ENCODE assay signal across 29 cellular contexts in the genomic region with DNA sequence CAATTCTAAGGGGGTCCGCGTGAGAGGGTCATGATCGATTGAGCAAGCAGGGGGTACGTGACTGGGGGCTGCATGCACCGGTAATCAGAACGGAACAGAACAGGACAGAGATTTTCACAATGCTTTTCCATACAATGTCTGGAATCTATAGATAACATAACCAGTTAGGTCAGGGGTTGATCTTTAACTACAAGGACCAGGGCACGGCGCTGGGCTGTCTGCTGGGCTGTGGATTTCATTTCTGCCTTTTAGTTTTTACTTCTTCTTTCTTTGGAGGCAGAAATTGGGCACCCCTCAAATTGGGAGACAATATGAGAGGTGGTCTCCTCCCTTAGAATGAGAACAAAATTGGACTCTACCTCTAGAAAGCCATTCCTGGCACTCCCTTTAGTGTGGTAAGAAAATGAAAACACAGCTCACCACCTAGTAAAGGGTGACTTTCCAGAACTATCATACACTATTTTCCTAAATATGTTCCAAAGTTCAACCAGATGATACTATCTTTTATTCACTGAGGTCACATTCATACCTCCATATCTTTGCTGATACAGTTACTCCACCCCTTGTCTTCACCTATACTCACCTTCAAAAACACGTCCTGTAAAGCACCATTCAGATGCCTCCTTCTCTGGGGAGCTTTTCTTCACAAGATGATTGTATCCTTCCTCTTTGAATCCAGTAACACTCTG.
"Had no signal": no experiment of that assay in that cellular context is flagged by ENCODE, and none has a peak within 500 bp of the region (broad histone marks: within the 10 kb centered on the region; RNA-seq: fewer than 3 reads in every experiment).

No MANE protein-coding gene starts in this region.

- H3K9me3 Mint-ChIP-seq: neural crest cell had no signal

- H3K4me1 ChIP-seq: left lung, lower lobe of right lung, pancreas, psoas muscle, sigmoid colon, tibial nerve had no signal

- H3K27me3 ChIP-seq: left lung, pancreas, sigmoid colon, tibial nerve had no signal

- H3K4me3 Mint-ChIP-seq: activated B cell treated with CpG ODN at 0.5 μM for 24 hours; activated CD8-positive, alpha-beta memory T cell treated with anti-CD3 and anti-CD28 coated beads, Interleukin-2, amount 10 ng/mL, durations not matched to agents 7 days and 5 days; activated CD8-positive, alpha-beta T cell treated with anti-CD3 and anti-CD28 coated beads, Interleukin-2, amount 10 ng/mL, durations not matched to agents 7 days and 5 days; activated naive CD4-positive, alpha-beta T cell treated with anti-CD3 and anti-CD28 coated beads, Interleukin-2, amount 50 U/mL, for 24 hours; activated naive CD8-positive, alpha-beta T cell treated with anti-CD3 and anti-CD28 coated beads, Interleukin-2, amount 50 U/mL, for 24 hours; naive B cell; neural crest cell had no signal

- H3K27ac ChIP-seq: left lung, lower lobe of right lung, pancreas, psoas muscle, sigmoid colon, tibial nerve had no signal

- FAIRE-seq: pancreas, small intestine, urothelium cell line had no signal

- ATAC-seq: activated CD8-positive, alpha-beta memory T cell treated with anti-CD3 and anti-CD28 coated beads, Interleukin-2, amount 10 ng/mL, durations not matched to agents 7 days and 5 days; activated CD8-positive, alpha-beta T cell treated with anti-CD3 and anti-CD28 coated beads, Interleukin-2, amount 10 ng/mL, durations not matched to agents 7 days and 5 days; activated naive CD8-positive, alpha-beta T cell treated with anti-CD3 and anti-CD28 coated beads, Interleukin-2, amount 50 U/mL, for 24 hours; esophagus mucosa; left lung; lower lobe of right lung; pancreas; psoas muscle had no signal

- H3K27me3 Mint-ChIP-seq: activated B cell treated with CpG ODN at 0.5 μM for 24 hours; activated CD8-positive, alpha-beta memory T cell treated with anti-CD3 and anti-CD28 coated beads, Interleukin-2, amount 10 ng/mL, durations not matched to agents 7 days and 5 days; activated naive CD4-positive, alpha-beta T cell treated with anti-CD3 and anti-CD28 coated beads, Interleukin-2, amount 50 U/mL, for 24 hours; activated naive CD8-positive, alpha-beta T cell treated with anti-CD3 and anti-CD28 coated beads, Interleukin-2, amount 50 U/mL, for 24 hours; naive B cell had no signal

- H3K36me3 ChIP-seq: left lung, lower lobe of right lung, pancreas, sigmoid colon, tibial nerve had no signal

- H3K9me3 ChIP-seq: left lung, lower lobe of right lung, pancreas, psoas muscle, sigmoid colon, tibial nerve had no signal

- H3K36me3 Mint-ChIP-seq: activated CD8-positive, alpha-beta memory T cell treated with anti-CD3 and anti-CD28 coated beads, Interleukin-2, amount 10 ng/mL, durations not matched to agents 7 days and 5 days; activated naive CD4-positive, alpha-beta T cell treated with anti-CD3 and anti-CD28 coated beads, Interleukin-2, amount 50 U/mL, for 24 hours; naive B cell had no signal

- H3K4me1 Mint-ChIP-seq: activated B cell treated with CpG ODN at 0.5 μM for 24 hours; activated CD8-positive, alpha-beta memory T cell treated with anti-CD3 and anti-CD28 coated beads, Interleukin-2, amount 10 ng/mL, durations not matched to agents 7 days and 5 days; activated naive CD4-positive, alpha-beta T cell treated with anti-CD3 and anti-CD28 coated beads, Interleukin-2, amount 50 U/mL, for 24 hours; activated naive CD8-positive, alpha-beta T cell treated with anti-CD3 and anti-CD28 coated beads, Interleukin-2, amount 50 U/mL, for 24 hours had no signal

- DNase-seq: activated B cell treated with CpG ODN at 0.5 μM for 24 hours; activated CD8-positive, alpha-beta memory T cell treated with anti-CD3 and anti-CD28 coated beads, Interleukin-2, amount 10 ng/mL, durations not matched to agents 7 days and 5 days; activated CD8-positive, alpha-beta T cell treated with anti-CD3 and anti-CD28 coated beads, Interleukin-2, amount 10 ng/mL, durations not matched to agents 7 days and 5 days; activated naive CD8-positive, alpha-beta T cell treated with anti-CD3 and anti-CD28 coated beads, Interleukin-2, amount 50 U/mL, for 24 hours; activated T-cell treated with anti-CD3 and anti-CD28 coated beads, Interleukin-2, amount 50 U/mL, for 48 hours; amygdala; caudate nucleus; foreskin fibroblast; head of caudate nucleus; hypothalamus; kidney glomerular epithelial cell; left lung; lower lobe of right lung; mesenchymal stem cell; naive B cell; nucleus accumbens; pancreas; psoas muscle; sigmoid colon; small intestine; stimulated activated CD4-positive, alpha-beta T cell treated with anti-CD3 and anti-CD28 coated beads, Interleukin-1b, Interleukin-23, amount 100 ng/mL, for 48 hours; stimulated activated naive CD4-positive, alpha-beta T cell; T-helper 2 cell had no signal

- H3K27ac Mint-ChIP-seq: activated B cell treated with CpG ODN at 0.5 μM for 24 hours; activated CD8-positive, alpha-beta memory T cell treated with anti-CD3 and anti-CD28 coated beads, Interleukin-2, amount 10 ng/mL, durations not matched to agents 7 days and 5 days; activated CD8-positive, alpha-beta T cell treated with anti-CD3 and anti-CD28 coated beads, Interleukin-2, amount 10 ng/mL, durations not matched to agents 7 days and 5 days; activated naive CD4-positive, alpha-beta T cell treated with anti-CD3 and anti-CD28 coated beads, Interleukin-2, amount 50 U/mL, for 24 hours; activated naive CD8-positive, alpha-beta T cell treated with anti-CD3 and anti-CD28 coated beads, Interleukin-2, amount 50 U/mL, for 24 hours; activated T-helper 2 cell treated with anti-CD3 and anti-CD28 coated beads, Interferon-gamma antibody, Interleukin-2, Interleukin-4, amounts not matched to agents 10 μg/mL and 5 μg/mL and 100 μg/mL, durations not matched to agents 14 hours and 24 hours and 36 hours; naive B cell had no signal

- H3K4me3 ChIP-seq: left lung, lower lobe of right lung, pancreas, psoas muscle, sigmoid colon, tibial nerve had no signal
